5 cellular contexts compared by ENCODE assay signal in the genomic region with DNA sequence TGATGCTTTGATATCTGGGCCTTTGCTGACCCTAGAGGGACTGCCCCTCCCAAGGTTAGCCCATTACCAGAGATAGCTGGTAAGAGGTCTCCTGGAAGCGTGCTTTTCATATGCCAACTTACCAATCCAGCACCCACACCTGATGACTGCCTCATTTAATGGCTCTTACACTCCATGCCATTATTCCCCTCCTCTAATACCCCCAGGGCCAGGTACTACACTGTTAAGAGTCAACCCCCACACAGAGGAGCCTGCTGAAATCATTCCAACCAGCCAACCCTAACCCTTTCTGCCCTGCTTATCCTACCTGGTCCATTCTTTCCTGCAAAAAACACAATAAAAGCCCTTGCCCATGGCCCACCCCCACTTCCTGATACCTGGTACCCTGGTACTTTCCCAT.
"Had no signal": no experiment of that assay in that cellular context is flagged by ENCODE, and none has a peak within 500 bp of the region (broad histone marks: within the 10 kb centered on the region; RNA-seq: fewer than 3 reads in every experiment).

No MANE protein-coding gene starts in this region.

- H3K36me3 Mint-ChIP-seq: IgD-negative memory B cell had no signal

- ATAC-seq: HepG2, K562 had no signal

- H3K4me3 Mint-ChIP-seq: IgD-negative memory B cell had no signal

- H3K4me3 ChIP-seq: K562 had no signal

- H3K27ac ChIP-seq: HL-60 had no signal

- H3K27ac Mint-ChIP-seq: IgD-negative memory B cell had no signal

- DNase-seq: IMR-90 had no signal

- H3K27me3 Mint-ChIP-seq: IgD-negative memory B cell had no signal

- H3K4me1 Mint-ChIP-seq: IgD-negative memory B cell had no signal
